ENCODE assay signal across 20 cellular contexts in genomic region chr18:46656326-46657114, GRCh38. TPM values are rescaled to one million over a fixed set of nuclear protein-coding genes. Genes with fewer than 3 reads are reported as not detected.
"Had no signal": no experiment of that assay in that cellular context is flagged by ENCODE, and none has a peak within 500 bp of the region (broad histone marks: within the 10 kb centered on the region; RNA-seq: fewer than 3 reads in every experiment).

No MANE protein-coding gene starts in this region.

- H3K9me3 ChIP-seq: heart left ventricle, left lung, lower lobe of right lung, neutrophil had no signal

- H3K4me3 ChIP-seq: coronary artery, heart left ventricle, left lung, lower lobe of right lung, skin epidermis had no signal

- H3K36me3 ChIP-seq: heart left ventricle, left lung, lower lobe of right lung, neutrophil had no signal

- H3K27me3 ChIP-seq: heart left ventricle had no signal

- H3K4me1 ChIP-seq: heart left ventricle, left lung, lower lobe of right lung had no signal

- DNase-seq: effector CD4-positive, alpha-beta T cell; heart left ventricle; hippocampal formation; kidney glomerular epithelial cell; left lung; lower lobe of right lung; naive thymus-derived CD4-positive, alpha-beta T cell; nephron progenitor cell; posterior cingulate gyrus; stimulated activated CD4-positive, alpha-beta T cell treated with anti-CD3 and anti-CD28 coated beads, Interleukin-2, amount 100 ng/mL, for 48 hours; stimulated activated naive CD4-positive, alpha-beta T cell treated with Interleukin-2 at 50 U/mL for 16 hours; trophoblast cell had no signal

- H3K27ac ChIP-seq: coronary artery, heart left ventricle, left lung, lower lobe of right lung, neutrophil, skin epidermis had no signal

RNA-seq across cellular contexts. Expression of gene LOXHD1, which starts 0.5 kb away (rescaled TPM):
- total RNA-seq: chondrocyte, fibroblast of lung, glomerular endothelial cell, osteoblast, pulmonary artery endothelial cell had no signal
- polyA plus RNA-seq: fibroblast of lung; naive thymus-derived CD4-positive, alpha-beta T cell had no signal
